Comparison of ENCODE assay signal across 8 cellular contexts in the genomic region with DNA sequence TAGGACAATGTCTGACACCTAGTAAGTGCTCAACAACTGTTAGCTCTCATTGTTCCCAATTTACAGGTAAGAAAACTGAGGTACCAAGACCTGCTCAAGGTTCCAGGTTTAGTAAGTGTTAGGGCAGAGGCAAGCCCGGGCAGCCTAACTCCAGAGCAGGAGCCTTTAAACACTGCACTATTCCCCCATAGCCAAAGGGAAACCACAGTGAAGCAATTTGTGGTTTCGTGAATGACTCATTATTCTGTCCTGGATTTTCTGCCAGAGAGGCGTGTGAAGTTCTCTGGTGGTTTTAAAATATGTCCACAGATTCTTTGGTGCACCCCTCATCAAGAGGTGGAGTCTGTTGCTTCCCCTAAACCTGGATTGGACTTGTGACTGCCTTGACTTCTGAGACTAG. TPM values are rescaled to one million over a fixed set of nuclear protein-coding genes. Genes with fewer than 3 reads are reported as not detected.
DNase-seq lines count a peak whose midpoint lies in the region; ATAC-seq and TF ChIP-seq lines count a peak whose summit lies in the region.

No MANE protein-coding gene starts in this region.

- H3K36me3 ChIP-seq in Peyer's patch, result no peaks in the 10 kb centered on the region

- DNase-seq in activated CD4-positive, CD25-positive, alpha-beta regulatory T cell treated with anti-CD3 and anti-CD28 coated beads, Interleukin-2, amount 50 U/mL, for 72 hours, result no peak
- DNase-seq in SW480 (ENCODE audit: low spot score) (peak; percentile 99), fibroblast of pulmonary artery (ENCODE audit: low read depth) (peak; percentile 98), glutamatergic neuron (no peak), Peyer's patch (no peak)
- DNase-seq in stimulated activated effector memory CD8-positive, alpha-beta T cell treated with anti-CD3 and anti-CD28 coated beads, Interleukin-12 subunit alpha, Interleukin-12 subunit beta, amount 100 ng/mL, for 72 hours (ENCODE audit: low spot score in 2 of 2), result no peak

- H3K4me3 Mint-ChIP-seq in stimulated activated effector memory CD8-positive, alpha-beta T cell treated with anti-CD3 and anti-CD28 coated beads, Interleukin-12 subunit alpha, Interleukin-12 subunit beta, amount 100 ng/mL, for 72 hours, result peak overlapping the region; percentile 74
- H3K4me3 Mint-ChIP-seq in glutamatergic neuron (ENCODE audit: unreplicated experiment), result no peak overlapping the region

- peaks cover 2% of the 10 kb centered on the region for H3K27me3 Mint-ChIP-seq in glutamatergic neuron (ENCODE audit: unreplicated experiment)

- peak; percentile 28 to 44 for ATAC-seq in activated CD4-positive, CD25-positive, alpha-beta regulatory T cell treated with anti-CD3 and anti-CD28 coated beads, Interleukin-2, amount 50 U/mL, for 24 hours
- ATAC-seq in HG03103 (IDR thresholded peaks at IDR 0.05; ENCODE audit: low read depth, unreplicated experiment), result peak; percentile 44
- peak; percentile 58 for ATAC-seq in stimulated activated effector memory CD8-positive, alpha-beta T cell treated with anti-CD3 and anti-CD28 coated beads, Interleukin-12 subunit alpha, Interleukin-12 subunit beta, amount 100 ng/mL, for 72 hours

- peaks cover 22% of the 10 kb centered on the region for H3K4me1 Mint-ChIP-seq in stimulated activated effector memory CD8-positive, alpha-beta T cell treated with anti-CD3 and anti-CD28 coated beads, Interleukin-12 subunit alpha, Interleukin-12 subunit beta, amount 100 ng/mL, for 72 hours
- H3K4me1 Mint-ChIP-seq in glutamatergic neuron (ENCODE audit: low read depth, unreplicated experiment), result no peaks in the 10 kb centered on the region

- no peak overlapping the region for H3K4me3 ChIP-seq in fibroblast of pulmonary artery (replicated peaks; ENCODE audit: low read depth, low read length)
- H3K4me3 ChIP-seq in Peyer's patch, result no peak overlapping the region

- H3K27me3 ChIP-seq in Peyer's patch, result no peaks in the 10 kb centered on the region

- H3K36me3 Mint-ChIP-seq in stimulated activated effector memory CD8-positive, alpha-beta T cell treated with anti-CD3 and anti-CD28 coated beads, Interleukin-12 subunit alpha, Interleukin-12 subunit beta, amount 100 ng/mL, for 72 hours, result no peaks in the 10 kb centered on the region
- peaks cover 11% of the 10 kb centered on the region for H3K36me3 Mint-ChIP-seq in glutamatergic neuron (ENCODE audit: unreplicated experiment)

- H3K27ac Mint-ChIP-seq in stimulated activated effector memory CD8-positive, alpha-beta T cell treated with anti-CD3 and anti-CD28 coated beads, Interleukin-12 subunit alpha, Interleukin-12 subunit beta, amount 100 ng/mL, for 72 hours, result no peak overlapping the region
- no peak overlapping the region for H3K27ac Mint-ChIP-seq in glutamatergic neuron (ENCODE audit: unreplicated experiment)

- peaks cover 0 to 12% (median 3%) of the 10 kb centered on the region in 4 donors for H3K9me3 ChIP-seq in Peyer's patch

- no peak for TF ChIP-seq POLR2A in Peyer's patch (IDR thresholded peaks at IDR 0.05)

- H3K4me1 ChIP-seq in Peyer's patch, result peaks cover 0 to 21% (median 2%) of the 10 kb centered on the region in 4 donors

- no peak overlapping the region for H3K27ac ChIP-seq in Peyer's patch

- no peak for TF ChIP-seq CTCF in fibroblast of pulmonary artery (IDR thresholded peaks at IDR 0.05; ENCODE audit: low read length, missing control alignments)
- TF ChIP-seq CTCF in glutamatergic neuron (IDR thresholded peaks at IDR 0.05; ENCODE audit: partially characterized antibody, unreplicated experiment), result no peak
- TF ChIP-seq CTCF in Peyer's patch (IDR thresholded peaks at IDR 0.05), result no peak

- H3K9me3 Mint-ChIP-seq in stimulated activated effector memory CD8-positive, alpha-beta T cell treated with anti-CD3 and anti-CD28 coated beads, Interleukin-12 subunit alpha, Interleukin-12 subunit beta, amount 100 ng/mL, for 72 hours, result peaks cover 10% of the 10 kb centered on the region
- peaks cover 5% of the 10 kb centered on the region for H3K9me3 Mint-ChIP-seq in glutamatergic neuron (ENCODE audit: unreplicated experiment)

RNA-seq across cellular contexts. Expression of gene MCC, which starts 1.0 kb away (rescaled TPM):
- total RNA-seq in glutamatergic neuron (ENCODE audit: unreplicated experiment), result 46.1 TPM
- 100 to 1,000 TPM in 1 of 4 donors, 1 to 10 TPM in 3; 1.2 to 133 (median 8.5) TPM for total RNA-seq in Peyer's patch

RNA-seq across cellular contexts. Expression of gene YTHDC2, which starts 24.2 kb away (rescaled TPM):
- total RNA-seq in glutamatergic neuron (ENCODE audit: unreplicated experiment) (39.9 TPM), Peyer's patch (10 to 100 TPM; 27.4 to 39.1 (median 30.9) TPM)

RNA-seq across cellular contexts. Expression of gene TSSK1B, which starts 54.5 kb away (rescaled TPM):
- total RNA-seq in glutamatergic neuron (ENCODE audit: unreplicated experiment) (0.54 TPM), Peyer's patch (not detected)

Comparison
In these comparisons a context has a peak if more than half of its experiments do, and no peak if none do; other contexts are left out.
1. DNase-seq: peak in SW480 (single experiment) and fibroblast of pulmonary artery (single experiment); none in activated CD4-positive, CD25-positive, alpha-beta regulatory T cell treated with anti-CD3 and anti-CD28 coated beads, Interleukin-2, amount 50 U/mL, for 72 hours (single experiment), stimulated activated effector memory CD8-positive, alpha-beta T cell treated with anti-CD3 and anti-CD28 coated beads, Interleukin-12 subunit alpha, Interleukin-12 subunit beta, amount 100 ng/mL, for 72 hours (0 of 2), glutamatergic neuron (single experiment) and Peyer's patch (0 of 3).
2. Peak in every context shown above with its lines, with median percentiles within 50 percentile points of each other: ATAC-seq.